22 cellular contexts compared by ENCODE assay signal in the genomic region with DNA sequence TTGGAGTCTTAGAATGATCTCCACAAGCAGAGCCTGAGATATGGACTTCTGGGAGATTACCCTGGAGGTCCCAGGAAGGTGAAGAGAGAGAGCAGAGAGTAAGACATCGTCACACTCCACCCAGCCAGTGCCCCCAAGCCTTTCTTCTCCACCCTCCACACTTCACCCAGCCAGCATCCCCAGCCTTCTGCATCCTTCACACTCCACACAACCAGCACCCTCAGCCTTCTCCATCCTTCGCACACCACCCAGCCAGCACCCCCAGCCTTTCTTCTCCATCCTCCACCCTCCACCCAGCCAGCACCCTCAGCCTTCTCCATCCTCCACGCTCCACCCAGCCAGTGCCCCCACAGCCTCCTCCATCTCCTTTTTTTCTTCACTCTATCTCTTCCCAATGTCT.
DNase-seq lines count a peak whose midpoint lies in the region; TF ChIP-seq lines count a peak whose summit lies in the region.
"Had no signal": no experiment of that assay in that cellular context is flagged by ENCODE, and none has a peak within 500 bp of the region (broad histone marks: within the 10 kb centered on the region; RNA-seq: fewer than 3 reads in every experiment).

No MANE protein-coding gene starts in this region.

- peaks cover 32% of the 10 kb centered on the region for H3K27me3 Mint-ChIP-seq in neural crest cell (ENCODE audit: low read depth)
- H3K27me3 Mint-ChIP-seq: CD4-positive, CD25-positive, alpha-beta regulatory T cell had no signal

- H3K9me3 Mint-ChIP-seq in neural crest cell: peaks cover 12% of the 10 kb centered on the region

- peaks cover 5% of the 10 kb centered on the region for H3K4me1 Mint-ChIP-seq in neural crest cell
- H3K4me1 Mint-ChIP-seq: CD14-positive monocyte; CD4-positive, alpha-beta memory T cell; CD4-positive, CD25-positive, alpha-beta regulatory T cell; CD8-positive, alpha-beta memory T cell had no signal

- H3K36me3 ChIP-seq in SK-N-MC (ENCODE audit: insufficient read depth, low read length): peaks cover 3% of the 10 kb centered on the region; the same call in 1 of the 2 replicates
- no peaks in the 10 kb centered on the region for H3K36me3 ChIP-seq in smooth muscle cell (ENCODE audit: low read depth)
- H3K36me3 ChIP-seq: BE2C, BLaER1 had no signal

- H3K4me3 ChIP-seq in SK-N-MC (0 out of 2 replicates have a peak overlapping the region, but pooled peaks have one; percentile 16), smooth muscle cell (no peak overlapping the region)
- H3K4me3 ChIP-seq: BLaER1, GM12878 had no signal

- TF ChIP-seq CTCF in neural crest cell (conservative IDR thresholded peaks at IDR 0.05) (no peak), smooth muscle cell (IDR thresholded peaks at IDR 0.05; ENCODE audit: borderline replicate concordance, insufficient read depth, poor library complexity, severe bottlenecking) (no peak)

- H3K27ac Mint-ChIP-seq in neural crest cell (ENCODE audit: unreplicated experiment): peak overlapping the region; percentile 59
- H3K27ac Mint-ChIP-seq: CD14-positive monocyte; CD4-positive, alpha-beta memory T cell; CD8-positive, alpha-beta memory T cell had no signal

- H3K9ac ChIP-seq in SK-N-MC (ENCODE audit: insufficient read length): peak overlapping the region; percentile 38
- no peak overlapping the region for H3K9ac ChIP-seq in smooth muscle cell (ENCODE audit: low read depth)
- H3K9ac ChIP-seq: BLaER1 had no signal

- 91% methylated on average over 2 of the region's 3 CpGs for WGBS in smooth muscle cell (ENCODE audit: low lambda C conversion rate)

- in situ Hi-C loops in ACHN (cut with HindIII; ENCODE audit: low pct_ligation_motif_present, low pct_unique_long_range_greater_than_20kb, low sequenced_read_pairs): no loop called here

- H3K9me3 ChIP-seq in SK-N-MC (ENCODE audit: low read depth, low read length): peaks cover 7% of the 10 kb centered on the region; the same call in 1 of the 2 replicates
- no peaks in the 10 kb centered on the region for H3K9me3 ChIP-seq in smooth muscle cell (replicated peaks; ENCODE audit: low read depth)
- H3K9me3 ChIP-seq: BE2C, BLaER1 had no signal

- no peak overlapping the region for H3K4me3 Mint-ChIP-seq in neural crest cell
- H3K4me3 Mint-ChIP-seq: CD14-positive monocyte; CD4-positive, alpha-beta memory T cell; CD4-positive, CD25-positive, alpha-beta regulatory T cell; CD8-positive, alpha-beta memory T cell had no signal

- no peaks in the 10 kb centered on the region for H4K20me1 ChIP-seq in smooth muscle cell (ENCODE audit: low read depth)
- H4K20me1 ChIP-seq: BLaER1 had no signal

- no peaks in the 10 kb centered on the region for H3K27me3 ChIP-seq in smooth muscle cell (ENCODE audit: low read depth)
- H3K27me3 ChIP-seq: BE2C, BLaER1 had no signal

- no peaks in the 10 kb centered on the region for H3F3A ChIP-seq in smooth muscle cell (ENCODE audit: low read depth)

- H3K4me1 ChIP-seq in smooth muscle cell (ENCODE audit: low read depth): no peaks in the 10 kb centered on the region
- H3K4me1 ChIP-seq: BE2C, BLaER1 had no signal

- DNase-seq in SK-N-MC (ENCODE audit: low read depth, low spot score) (peak; percentile 70), neural crest cell (ENCODE audit: low read depth, low spot score) (no peak), NCI-H2029 (lab: John Stamatoyannopoulos, UW) (no peak), ACHN (no peak), smooth muscle cell (lab: John Stamatoyannopoulos, UW; ENCODE audit: unreplicated experiment) (no peak)
- DNase-seq: 8988T; BE2C; C1 segment of cervical spinal cord; CD4-positive, alpha-beta memory T cell; CD4-positive, CD25-positive, alpha-beta regulatory T cell; CD8-positive, alpha-beta memory T cell; COR-L47; DMS 273 treated with DMSO at 0.1 percent for 48 hours; DMS153; DMS53; DMS79; DND-41; EL; GDM1 had no signal

- H3K4me2 ChIP-seq in smooth muscle cell: no peak overlapping the region
- H3K4me2 ChIP-seq: BLaER1 had no signal

- H3K79me2 ChIP-seq in smooth muscle cell (ENCODE audit: low read depth): no peaks in the 10 kb centered on the region

- H3K27ac ChIP-seq in SK-N-MC (peak overlapping the region; percentile 95), smooth muscle cell (ENCODE audit: low read depth) (no peak overlapping the region)
- H3K27ac ChIP-seq: BLaER1 had no signal

- H3K36me3 Mint-ChIP-seq in neural crest cell (ENCODE audit: low read depth): no peaks in the 10 kb centered on the region
- H3K36me3 Mint-ChIP-seq: CD14-positive monocyte; CD4-positive, alpha-beta memory T cell; CD4-positive, CD25-positive, alpha-beta regulatory T cell; CD8-positive, alpha-beta memory T cell had no signal

- no peak overlapping the region for H2AFZ ChIP-seq in smooth muscle cell (ENCODE audit: low read depth)
